Comparison of ENCODE assay signal across 18 cellular contexts in genomic region chr3:14507757-14508504, GRCh38. TPM values are rescaled to one million over a fixed set of nuclear protein-coding genes. Genes with fewer than 3 reads are reported as not detected.
"Had no signal": no experiment of that assay in that cellular context is flagged by ENCODE, and none has a peak within 500 bp of the region (broad histone marks: within the 10 kb centered on the region; RNA-seq: fewer than 3 reads in every experiment).

No MANE protein-coding gene starts in this region.

- H3K27me3 ChIP-seq: breast epithelium, stomach had no signal

- H3K4me3 Mint-ChIP-seq: activated CD8-positive, alpha-beta memory T cell treated with anti-CD3 and anti-CD28 coated beads, Interleukin-2, amount 10 ng/mL, durations not matched to agents 7 days and 5 days; mesothelial cell of epicardium; nephron had no signal

- H3K27ac ChIP-seq: adrenal gland, breast epithelium, stomach, VCaP had no signal

- H3K36me3 ChIP-seq: adrenal gland, breast epithelium, stomach had no signal

- DNase-seq: activated CD4-positive, alpha-beta T cell treated with anti-CD3 and anti-CD28 coated beads, Interleukin-2, amount 50 U/mL, for 48 hours; cerebellar nuclear complex; cortex of kidney; occipital lobe had no signal

- H3K4me3 ChIP-seq: adrenal gland, breast epithelium, lung, smooth muscle cell, stomach had no signal

- H3K4me1 ChIP-seq: adrenal gland, breast epithelium had no signal

- H3K27ac Mint-ChIP-seq: activated CD8-positive, alpha-beta memory T cell treated with anti-CD3 and anti-CD28 coated beads, Interleukin-2, amount 10 ng/mL, durations not matched to agents 7 days and 5 days; activated T-helper 2 cell treated with anti-CD3 and anti-CD28 coated beads, Interferon-gamma antibody, Interleukin-2, Interleukin-4, amounts not matched to agents 10 μg/mL and 5 μg/mL and 100 μg/mL, durations not matched to agents 14 hours and 24 hours and 36 hours; mesothelial cell of epicardium; nephron; progenitor cell of endocrine pancreas had no signal

- FAIRE-seq: astrocyte, endometrium, frontal cortex had no signal

- H3K36me3 Mint-ChIP-seq: activated CD8-positive, alpha-beta memory T cell treated with anti-CD3 and anti-CD28 coated beads, Interleukin-2, amount 10 ng/mL, durations not matched to agents 7 days and 5 days; mesothelial cell of epicardium had no signal

- H3K4me1 Mint-ChIP-seq: activated CD8-positive, alpha-beta memory T cell treated with anti-CD3 and anti-CD28 coated beads, Interleukin-2, amount 10 ng/mL, durations not matched to agents 7 days and 5 days; mesothelial cell of epicardium; nephron had no signal

RNA-seq across cellular contexts. Expression of gene GRIP2, which starts 32.2 kb away (rescaled TPM):
- total RNA-seq: activated CD8-positive, alpha-beta memory T cell treated with anti-CD3 and anti-CD28 coated beads, Interleukin-2, amount 10 ng/mL, durations not matched to agents 7 days and 5 days; activated T-helper 2 cell treated with anti-CD3 and anti-CD28 coated beads, Interferon-gamma antibody, Interleukin-2, Interleukin-4, amounts not matched to agents 10 μg/mL and 5 μg/mL and 100 μg/mL, durations not matched to agents 14 hours and 24 hours and 36 hours had no signal
